14 cellular contexts compared by ENCODE assay signal in genomic region chr6:157037165-157037564, GRCh38.
DNase-seq lines count a peak whose midpoint lies in the region; ATAC-seq and TF ChIP-seq lines count a peak whose summit lies in the region.
"Had no signal": no experiment of that assay in that cellular context is flagged by ENCODE, and none has a peak within 500 bp of the region (broad histone marks: within the 10 kb centered on the region; RNA-seq: fewer than 3 reads in every experiment).

No MANE protein-coding gene starts in this region.

- H3K36me3 ChIP-seq in HUES48 (ENCODE audit: control insufficient read depth, insufficient read depth, low read length), result no peaks in the 10 kb centered on the region
- no peaks in the 10 kb centered on the region for H3K36me3 ChIP-seq in iPS-20b (ENCODE audit: insufficient read depth, low read depth, low read length)

- intact Hi-C loops in CD14-positive monocyte (cut with micrococcal nuclease), result no loop called here

- peak overlapping the region; percentile 22 for H3K4me3 ChIP-seq in HUES48 (ENCODE audit: low read depth, low read length)
- peak overlapping the region; percentile 41 for H3K4me3 ChIP-seq in iPS-20b (ENCODE audit: low read length)

- no peaks in the 10 kb centered on the region for H3K27me3 ChIP-seq in HUES48 (ENCODE audit: control insufficient read depth, insufficient read depth, low read length)
- no peaks in the 10 kb centered on the region for H3K27me3 ChIP-seq in iPS-20b (ENCODE audit: insufficient read depth, low read length)

- H3K9ac ChIP-seq in HUES48 (ENCODE audit: low read depth, low read length) (no peak overlapping the region), iPS-20b (ENCODE audit: low read depth, low read length) (peak overlapping the region; percentile 46)

- H3K9me3 ChIP-seq in HUES48 (ENCODE audit: control insufficient read depth, insufficient read depth, low read length), result no peaks in the 10 kb centered on the region
- no peaks in the 10 kb centered on the region for H3K9me3 ChIP-seq in iPS-20b (ENCODE audit: insufficient read depth, low read depth, low read length)

- H3K27ac ChIP-seq in HUES48 (ENCODE audit: low read depth, low read length) (peak overlapping the region; percentile 23), cingulate gyrus (ENCODE audit: low read depth, low read length) (peak overlapping the region; percentile 57), iPS-20b (ENCODE audit: low read length) (peak overlapping the region; percentile 16)
- H3K27ac ChIP-seq: HL-60 had no signal

- no peak for ATAC-seq in stimulated activated effector memory CD8-positive, alpha-beta T cell treated with anti-CD3 and anti-CD28 coated beads, Interleukin-12 subunit alpha, Interleukin-12 subunit beta, amount 100 ng/mL, for 72 hours
- ATAC-seq: activated T-cell treated with anti-CD3 and anti-CD28 coated beads, Interleukin-2, amount 50 U/mL, for 4 hours; stimulated activated naive CD8-positive, alpha-beta T cell treated with anti-CD3 and anti-CD28 coated beads, Interleukin-15, amount 100 ng/mL, for 72 hours had no signal

- H3K4me1 Mint-ChIP-seq in CD14-positive monocyte, result peaks cover 15% of the 10 kb centered on the region
- peaks cover 34% of the 10 kb centered on the region for H3K4me1 Mint-ChIP-seq in stimulated activated effector memory CD8-positive, alpha-beta T cell treated with anti-CD3 and anti-CD28 coated beads, Interleukin-12 subunit alpha, Interleukin-12 subunit beta, amount 100 ng/mL, for 72 hours

- H3K36me3 Mint-ChIP-seq in CD14-positive monocyte, result peaks cover 2 to 5% of the 10 kb centered on the region in 2 donors
- peaks cover 6% of the 10 kb centered on the region for H3K36me3 Mint-ChIP-seq in stimulated activated effector memory CD8-positive, alpha-beta T cell treated with anti-CD3 and anti-CD28 coated beads, Interleukin-12 subunit alpha, Interleukin-12 subunit beta, amount 100 ng/mL, for 72 hours

- no peak overlapping the region for H3K27ac Mint-ChIP-seq in CD14-positive monocyte
- H3K27ac Mint-ChIP-seq in stimulated activated effector memory CD8-positive, alpha-beta T cell treated with anti-CD3 and anti-CD28 coated beads, Interleukin-12 subunit alpha, Interleukin-12 subunit beta, amount 100 ng/mL, for 72 hours, result no peak overlapping the region
- H3K27ac Mint-ChIP-seq: activated CD4-positive, alpha-beta memory T cell treated with anti-CD3 and anti-CD28 coated beads for 36 hours; stimulated activated naive CD8-positive, alpha-beta T cell treated with anti-CD3 and anti-CD28 coated beads, Interleukin-15, amount 100 ng/mL, for 72 hours had no signal

- H3K4me1 ChIP-seq in HUES48 (ENCODE audit: control insufficient read depth, insufficient read depth, low read length) (peaks cover 49% of the 10 kb centered on the region), iPS-20b (ENCODE audit: insufficient read depth, low read length) (peaks cover 34% of the 10 kb centered on the region)

- TF ChIP-seq CTCF in CD14-positive monocyte (IDR thresholded peaks at IDR 0.05), result no peak

- H3K9me3 Mint-ChIP-seq in CD14-positive monocyte, result no peaks in the 10 kb centered on the region
- no peaks in the 10 kb centered on the region for H3K9me3 Mint-ChIP-seq in stimulated activated effector memory CD8-positive, alpha-beta T cell treated with anti-CD3 and anti-CD28 coated beads, Interleukin-12 subunit alpha, Interleukin-12 subunit beta, amount 100 ng/mL, for 72 hours
- H3K9me3 Mint-ChIP-seq: activated CD4-positive, alpha-beta memory T cell treated with anti-CD3 and anti-CD28 coated beads for 36 hours; activated T-cell treated with anti-CD3 and anti-CD28 coated beads, Interleukin-2, amount 50 U/mL, for 4 hours; stimulated activated naive CD8-positive, alpha-beta T cell treated with anti-CD3 and anti-CD28 coated beads, Interleukin-15, amount 100 ng/mL, for 72 hours had no signal

- no peak overlapping the region for H3K4me3 Mint-ChIP-seq in CD14-positive monocyte
- no peak overlapping the region for H3K4me3 Mint-ChIP-seq in stimulated activated effector memory CD8-positive, alpha-beta T cell treated with anti-CD3 and anti-CD28 coated beads, Interleukin-12 subunit alpha, Interleukin-12 subunit beta, amount 100 ng/mL, for 72 hours
- H3K4me3 Mint-ChIP-seq: activated CD4-positive, alpha-beta memory T cell treated with anti-CD3 and anti-CD28 coated beads for 36 hours; activated T-cell treated with anti-CD3 and anti-CD28 coated beads, Interleukin-2, amount 50 U/mL, for 4 hours; stimulated activated naive CD8-positive, alpha-beta T cell treated with anti-CD3 and anti-CD28 coated beads, Interleukin-15, amount 100 ng/mL, for 72 hours had no signal

- no peaks in the 10 kb centered on the region for H3K27me3 Mint-ChIP-seq in CD14-positive monocyte (ENCODE audit: low read depth in 3 of 3)
- H3K27me3 Mint-ChIP-seq: activated CD4-positive, alpha-beta memory T cell treated with anti-CD3 and anti-CD28 coated beads for 36 hours; stimulated activated naive CD8-positive, alpha-beta T cell treated with anti-CD3 and anti-CD28 coated beads, Interleukin-15, amount 100 ng/mL, for 72 hours had no signal

- DNase-seq in superior temporal gyrus (ENCODE audit: extremely low spot score) (peak; percentile 41), amniotic stem cell (lab: John Stamatoyannopoulos, UW) (no peak), CD14-positive monocyte (ENCODE audit: low spot score) (no peak), NK-92 (lab: John Stamatoyannopoulos, UW; ENCODE audit: unreplicated experiment) (no peak)
- no peak for DNase-seq in stimulated activated effector memory CD8-positive, alpha-beta T cell treated with anti-CD3 and anti-CD28 coated beads, Interleukin-12 subunit alpha, Interleukin-12 subunit beta, amount 100 ng/mL, for 72 hours (ENCODE audit: low spot score in 2 of 2)
- DNase-seq: activated CD4-positive, alpha-beta memory T cell treated with anti-CD3 and anti-CD28 coated beads for 36 hours; activated T-cell treated with anti-CD3 and anti-CD28 coated beads, Interleukin-2, amount 50 U/mL, for 4 hours; NCI-H2029; NCI-H510A; stimulated activated naive CD8-positive, alpha-beta T cell treated with anti-CD3 and anti-CD28 coated beads, Interleukin-15, amount 100 ng/mL, for 72 hours had no signal
